Comparison of ENCODE assay signal across 8 cellular contexts in genomic region chr5:139574641-139575312, GRCh38. TPM values are rescaled to one million over a fixed set of nuclear protein-coding genes. Genes with fewer than 3 reads are reported as not detected.
DNase-seq lines count a peak whose midpoint lies in the region; ATAC-seq and TF ChIP-seq lines count a peak whose summit lies in the region.

No MANE protein-coding gene starts in this region.

- peaks cover 17% of the 10 kb centered on the region for H3K4me1 Mint-ChIP-seq in mesothelial cell of epicardium

- H4K20me1 ChIP-seq in OCI-LY7 (ENCODE audit: insufficient read depth, low read length) = peaks cover 41% of the 10 kb centered on the region

- DNase-seq in AG09319 (ENCODE audit: extremely low read depth, low read depth) (no peak), OCI-LY7 (ENCODE audit: low spot score) (peak; percentile 79), myocyte (ENCODE audit: low read depth) (peak; percentile 52), mesothelial cell of epicardium (ENCODE audit: low spot score in 2 of 2, unreplicated experiment in 2 of 2) (no peak)
- DNase-seq in activated CD4-positive, alpha-beta T cell treated with anti-CD3 and anti-CD28 coated beads for 48 hours = no peak

- TSS peak; percentile 32 for BruUV-seq in OCI-LY7 (replicated peaks; lab: Mats Ljungman, UMichigan)

- H3K27me3 ChIP-seq in ectodermal cell (ENCODE audit: control insufficient read depth, insufficient read depth, low read length, poor library complexity, severe bottlenecking) = no peaks in the 10 kb centered on the region

- no peak overlapping the region for H3K27ac Mint-ChIP-seq in mesothelial cell of epicardium

- no peak overlapping the region for H2AFZ ChIP-seq in OCI-LY7 (ENCODE audit: low read length)

- no peaks in the 10 kb centered on the region for H3K27me3 Mint-ChIP-seq in mesothelial cell of epicardium (ENCODE audit: low read depth)

- intact Hi-C loops in OCI-LY7 (cut with micrococcal nuclease; ENCODE audit: unreplicated experiment) = loop anchor here (1.0 kb wide), 4 partner anchors 9 to 116 kb away; partner anchors contain the start of gene UBE2D2

- H3K36me3 Mint-ChIP-seq in mesothelial cell of epicardium = peaks cover 4% of the 10 kb centered on the region

- peak; percentile 76 for TF ChIP-seq CTCF in AG09319 (IDR thresholded peaks at IDR 0.05; ENCODE audit: low read depth, low read length)
- TF ChIP-seq CTCF in GM12873 (IDR thresholded peaks at IDR 0.05; ENCODE audit: insufficient read depth, low read depth, low read length, missing control alignments) = peak; percentile 66
- TF ChIP-seq CTCF in OCI-LY7 (conservative IDR thresholded peaks at IDR 0.05; ENCODE audit: low read length) = peak; percentile 94
- no peak for TF ChIP-seq CTCF in mesothelial cell of epicardium (IDR thresholded peaks at IDR 0.05; ENCODE audit: unreplicated experiment)

- peak overlapping the region; percentile 0 for H3K4me3 ChIP-seq in OCI-LY7 (ENCODE audit: low read depth, low read length, poor library complexity, severe bottlenecking)
- H3K4me3 ChIP-seq in ectodermal cell (ENCODE audit: insufficient read depth, low read depth, low read length) = no peak overlapping the region

- H3K4me2 ChIP-seq in OCI-LY7 (ENCODE audit: low read length) = peak overlapping the region; percentile 64

- H3K27ac ChIP-seq in OCI-LY7 (ENCODE audit: low read depth, low read length, poor library complexity, severe bottlenecking) (peak overlapping the region; percentile 72), ectodermal cell (ENCODE audit: insufficient read depth, low read depth, low read length, poor library complexity, severe bottlenecking) (peak overlapping the region; percentile 21)

- H3K9me3 Mint-ChIP-seq in mesothelial cell of epicardium = no peaks in the 10 kb centered on the region

- H3K4me1 ChIP-seq in OCI-LY7 (ENCODE audit: insufficient read depth, low read length, poor library complexity, severe bottlenecking) (peaks cover 77% of the 10 kb centered on the region), ectodermal cell (ENCODE audit: control insufficient read depth, insufficient read depth, low read length) (no peaks in the 10 kb centered on the region)

- H3K4me3 Mint-ChIP-seq in mesothelial cell of epicardium = no peak overlapping the region

- no peaks in the 10 kb centered on the region for H3K9me2 ChIP-seq in OCI-LY7 (ENCODE audit: insufficient read depth, low read length)

- H3K79me2 ChIP-seq in OCI-LY7 (ENCODE audit: insufficient read depth, low read depth, low read length) = peaks cover 100% of the 10 kb centered on the region

- POLR2A ChIA-PET in OCI-LY7 (lab: Charles Lee) = interaction anchor here (0.5 to 2.2 kb wide), 7 partner anchors 9 to 127 kb away, joined by 3 to 12 read pairs (median 3); partner anchors contain the start of gene UBE2D2

- H3K36me3 ChIP-seq in OCI-LY7 (ENCODE audit: insufficient read depth, low read length) = peaks cover 74% of the 10 kb centered on the region
- no peaks in the 10 kb centered on the region for H3K36me3 ChIP-seq in ectodermal cell (ENCODE audit: control insufficient read depth, insufficient read depth, low read length)

- H3K9me3 ChIP-seq in OCI-LY7 (ENCODE audit: low read length) (no peaks in the 10 kb centered on the region), ectodermal cell (ENCODE audit: control insufficient read depth, low read length) (no peaks in the 10 kb centered on the region)

- WGBS in ectodermal cell, 2 experiments = 95% methylated on average over 3 to 4 of the region's 4 CpGs

- CTCF ChIA-PET in OCI-LY7 (lab: Charles Lee; ENCODE audit: unreplicated experiment) = no interaction called here

- ATAC-seq in GM18870 (IDR thresholded peaks at IDR 0.05; ENCODE audit: unreplicated experiment) = no peak

RNA-seq across cellular contexts. Expression of gene UBE2D2, which starts 13.6 kb away (rescaled TPM):
- total RNA-seq in OCI-LY7 (2014; rRNA removed; shearing (Covaris generic)) = 102 and 145 TPM in 2 replicates
- total RNA-seq in OCI-LY7 (2022) = 239 and 271 TPM in 2 replicates
- 156 TPM for polyA plus RNA-seq in ectodermal cell (2013, experiment 1 of 4)
- polyA plus RNA-seq in ectodermal cell (2013, experiment 2 of 4) = 166 TPM
- 151 TPM for polyA plus RNA-seq in ectodermal cell (2013, experiment 3 of 4)
- 154 TPM for polyA plus RNA-seq in ectodermal cell (2013, experiment 4 of 4)
- 89.1 and 130 TPM in 2 replicates for total RNA-seq in myocyte
- polyA plus RNA-seq in myocyte (2012) = 136 TPM
- total RNA-seq in mesothelial cell of epicardium = 119 to 125 TPM (median 123 TPM) in 3 replicates

Comparison
In these comparisons a context has a peak if more than half of its experiments do, and no peak if none do; other contexts are left out.
1. DNase-seq: peak in OCI-LY7 (single experiment) and myocyte (single experiment); none in AG09319 (single experiment), mesothelial cell of epicardium (0 of 2) and activated CD4-positive, alpha-beta T cell treated with anti-CD3 and anti-CD28 coated beads for 48 hours (single experiment).